1 cellular context compared by ENCODE assay signal in the genomic region with DNA sequence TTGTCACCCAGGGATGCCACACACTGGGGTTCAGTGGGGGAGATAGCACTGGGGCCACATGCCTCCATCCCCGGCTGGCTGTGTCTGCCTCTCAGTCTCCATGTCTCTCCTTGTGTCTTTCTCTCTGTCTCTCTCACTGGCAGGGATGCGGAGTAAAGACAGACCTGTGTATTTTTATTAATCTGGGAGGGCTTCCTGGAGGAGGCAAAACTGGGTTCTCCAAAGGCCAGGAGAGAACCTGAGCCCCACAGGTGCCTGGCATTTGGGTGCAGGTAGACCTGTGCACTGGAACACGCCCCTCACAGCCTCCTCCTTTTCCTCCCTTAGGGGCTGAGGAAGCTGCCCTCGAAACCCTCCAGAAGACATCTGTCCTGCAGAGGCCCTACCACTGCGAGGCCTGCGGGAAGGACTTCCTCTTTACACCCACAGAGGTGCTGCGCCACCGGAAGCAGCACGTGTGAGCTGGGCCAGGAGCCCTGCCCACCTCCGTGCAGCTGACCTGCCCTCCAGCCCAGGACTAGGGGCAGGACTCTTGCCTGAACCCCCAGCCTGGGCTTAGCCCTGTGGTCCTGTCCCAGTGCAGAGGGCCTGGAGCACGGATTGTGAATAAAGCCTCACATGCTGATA.
TF ChIP-seq lines count a peak whose summit lies in the region.

No MANE protein-coding gene starts in this region.

TF ChIP-seq in GM12878, 131 proteins besides CTCF, POLR2A, EP300 and RAD21:
- no peak for TF ChIP-seq ETV6 (conservative IDR thresholded peaks at IDR 0.05 in 1 of 2, IDR thresholded peaks at IDR 0.05 in 1 of 2; ENCODE audit: borderline replicate concordance in 1 of 2, low read depth in 1 of 2)
- TF ChIP-seq CHD1 (IDR thresholded peaks at IDR 0.05; ENCODE audit: low read depth, low read length), result no peak
- TF ChIP-seq RUNX3 (IDR thresholded peaks at IDR 0.05; ENCODE audit: low read length), result peak; percentile 11; the same call in 1 of the 2 replicates
- TF ChIP-seq SREBF1 (IDR thresholded peaks at IDR 0.05; ENCODE audit: low read length), result no peak
- TF ChIP-seq SPI1 (IDR thresholded peaks at IDR 0.05; ENCODE audit: borderline replicate concordance, insufficient read depth, low read depth, low read length), result peak; percentile 78
- TF ChIP-seq, protein P1, sequence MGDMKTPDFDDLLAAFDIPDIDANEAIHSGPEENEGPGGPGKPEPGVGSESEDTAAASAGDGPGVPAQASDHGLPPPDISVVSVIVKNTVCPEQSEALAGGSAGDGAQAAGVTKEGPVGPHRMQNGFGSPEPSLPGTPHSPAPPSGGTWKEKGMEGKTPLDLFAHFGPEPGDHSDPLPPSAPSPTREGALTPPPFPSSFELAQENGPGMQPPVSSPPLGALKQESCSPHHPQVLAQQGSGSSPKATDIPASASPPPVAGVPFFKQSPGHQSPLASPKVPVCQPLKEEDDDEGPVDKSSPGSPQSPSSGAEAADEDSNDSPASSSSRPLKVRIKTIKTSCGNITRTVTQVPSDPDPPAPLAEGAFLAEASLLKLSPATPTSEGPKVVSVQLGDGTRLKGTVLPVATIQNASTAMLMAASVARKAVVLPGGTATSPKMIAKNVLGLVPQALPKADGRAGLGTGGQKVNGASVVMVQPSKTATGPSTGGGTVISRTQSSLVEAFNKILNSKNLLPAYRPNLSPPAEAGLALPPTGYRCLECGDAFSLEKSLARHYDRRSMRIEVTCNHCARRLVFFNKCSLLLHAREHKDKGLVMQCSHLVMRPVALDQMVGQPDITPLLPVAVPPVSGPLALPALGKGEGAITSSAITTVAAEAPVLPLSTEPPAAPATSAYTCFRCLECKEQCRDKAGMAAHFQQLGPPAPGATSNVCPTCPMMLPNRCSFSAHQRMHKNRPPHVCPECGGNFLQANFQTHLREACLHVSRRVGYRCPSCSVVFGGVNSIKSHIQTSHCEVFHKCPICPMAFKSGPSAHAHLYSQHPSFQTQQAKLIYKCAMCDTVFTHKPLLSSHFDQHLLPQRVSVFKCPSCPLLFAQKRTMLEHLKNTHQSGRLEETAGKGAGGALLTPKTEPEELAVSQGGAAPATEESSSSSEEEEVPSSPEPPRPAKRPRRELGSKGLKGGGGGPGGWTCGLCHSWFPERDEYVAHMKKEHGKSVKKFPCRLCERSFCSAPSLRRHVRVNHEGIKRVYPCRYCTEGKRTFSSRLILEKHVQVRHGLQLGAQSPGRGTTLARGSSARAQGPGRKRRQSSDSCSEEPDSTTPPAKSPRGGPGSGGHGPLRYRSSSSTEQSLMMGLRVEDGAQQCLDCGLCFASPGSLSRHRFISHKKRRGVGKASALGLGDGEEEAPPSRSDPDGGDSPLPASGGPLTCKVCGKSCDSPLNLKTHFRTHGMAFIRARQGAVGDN (IDR thresholded peaks at IDR 0.05), result peak; percentile 60; the same call in 1 of the 2 replicates
- peak; percentile 38; the same call in 1 of the 2 replicates for TF ChIP-seq IKZF1 (conservative IDR thresholded peaks at IDR 0.05)
- 0 out of 2 replicates have a peak, but pooled peaks have one; percentile 23 for TF ChIP-seq ZNF217 (IDR thresholded peaks at IDR 0.05)
- peak; percentile 55; the same call in 1 of the 2 replicates for TF ChIP-seq SMARCA5 (IDR thresholded peaks at IDR 0.05)
- TF ChIP-seq BHLHE40 (IDR thresholded peaks at IDR 0.05; ENCODE audit: borderline replicate concordance in 1 of 2, low read depth in 2 of 2, low read length in 1 of 2), result peak; percentile 92 to 96
